1 cellular context compared by ENCODE assay signal in genomic region chr4:1808851-1809753, GRCh38.
TF ChIP-seq lines count a peak whose summit lies in the region.

No MANE protein-coding gene starts in this region.

TF ChIP-seq in HepG2, 621 proteins besides CTCF, POLR2A, EP300 and RAD21 (continued from another document and continues in another):
- TF ChIP-seq ZNF597 (CRISPR knock-in tag; IDR thresholded peaks at IDR 0.05) (no peak), ZFP37 (CRISPR knock-in tag; IDR thresholded peaks at IDR 0.05; ENCODE audit: borderline replicate concordance) (no peak), MATR3 (CRISPR knock-in tag; IDR thresholded peaks at IDR 0.05) (no peak), FOXM1 (CRISPR knock-in tag; IDR thresholded peaks at IDR 0.05) (no peak), GATAD1 (CRISPR knock-in tag; IDR thresholded peaks at IDR 0.05) (no peak), ZNF841 (CRISPR knock-in tag; IDR thresholded peaks at IDR 0.05; ENCODE audit: borderline replicate concordance) (0 out of 2 replicates have a peak, but pooled peaks have one; percentile 22), CCDC6 (CRISPR knock-in tag; IDR thresholded peaks at IDR 0.05) (no peak), ZNF235 (CRISPR knock-in tag; IDR thresholded peaks at IDR 0.05; ENCODE audit: borderline replicate concordance) (no peak), ZNF607 (CRISPR knock-in tag; IDR thresholded peaks at IDR 0.05; ENCODE audit: borderline replicate concordance) (no peak), PTBP1 (IDR thresholded peaks at IDR 0.05; ENCODE audit: low read depth, low read length, poor library complexity, severe bottlenecking) (no peak), TBX2 (CRISPR knock-in tag; IDR thresholded peaks at IDR 0.05; ENCODE audit: borderline replicate concordance) (no peak), ZNF775 (CRISPR knock-in tag; IDR thresholded peaks at IDR 0.05; ENCODE audit: borderline replicate concordance) (no peak), SRSF9 (IDR thresholded peaks at IDR 0.05; ENCODE audit: borderline replicate concordance, insufficient read depth, low read depth, low read length, poor library complexity, severe bottlenecking) (no peak), ZNF619 (CRISPR knock-in tag; IDR thresholded peaks at IDR 0.05) (no peak), SKIL (CRISPR knock-in tag; IDR thresholded peaks at IDR 0.05; ENCODE audit: borderline replicate concordance) (no peak), ZBTB26 (CRISPR knock-in tag; IDR thresholded peaks at IDR 0.05; ENCODE audit: borderline replicate concordance) (no peak), NRL (CRISPR knock-in tag; IDR thresholded peaks at IDR 0.05; ENCODE audit: borderline replicate concordance) (no peak; the same call in 1 of the 2 replicates), ZNF3 (CRISPR knock-in tag; IDR thresholded peaks at IDR 0.05) (no peak), MED8 (CRISPR knock-in tag; IDR thresholded peaks at IDR 0.05; ENCODE audit: insufficient replicate concordance) (no peak), FOXJ3 (CRISPR knock-in tag; IDR thresholded peaks at IDR 0.05; ENCODE audit: borderline replicate concordance) (no peak), SMAD9 (CRISPR knock-in tag; IDR thresholded peaks at IDR 0.05) (no peak), ZNF10 (CRISPR knock-in tag; IDR thresholded peaks at IDR 0.05; ENCODE audit: borderline replicate concordance, low read depth) (no peak), SCMH1 (CRISPR knock-in tag; IDR thresholded peaks at IDR 0.05; ENCODE audit: borderline replicate concordance) (no peak), ZNF891 (CRISPR knock-in tag; IDR thresholded peaks at IDR 0.05) (no peak), SALL1 (CRISPR knock-in tag; IDR thresholded peaks at IDR 0.05) (no peak), SMARCE1 (IDR thresholded peaks at IDR 0.05; ENCODE audit: borderline replicate concordance) (no peak), UBTF (CRISPR knock-in tag; IDR thresholded peaks at IDR 0.05) (no peak), ZNF644 (CRISPR knock-in tag; IDR thresholded peaks at IDR 0.05; ENCODE audit: low read depth) (no peak), CENPBD1 (CRISPR knock-in tag; IDR thresholded peaks at IDR 0.05; ENCODE audit: borderline replicate concordance, low read depth) (no peak; the same call in 1 of the 2 replicates), ZNF720 (CRISPR knock-in tag; IDR thresholded peaks at IDR 0.05) (no peak), RARG (CRISPR knock-in tag; IDR thresholded peaks at IDR 0.05; ENCODE audit: low read depth) (no peak), THAP11 (CRISPR knock-in tag; IDR thresholded peaks at IDR 0.05) (no peak), NR2F2 (IDR thresholded peaks at IDR 0.05; ENCODE audit: borderline replicate concordance, low read depth) (peak; percentile 53; the same call in 1 of the 2 replicates), GABPA (IDR thresholded peaks at IDR 0.05; ENCODE audit: low read depth, low read length) (no peak), GABPA (CRISPR knock-in tag; IDR thresholded peaks at IDR 0.05; ENCODE audit: low read depth) (no peak), ZBTB3 (CRISPR knock-in tag; IDR thresholded peaks at IDR 0.05; ENCODE audit: borderline replicate concordance, low read depth) (no peak), TOE1 (CRISPR knock-in tag; IDR thresholded peaks at IDR 0.05) (no peak), CSRNP1 (CRISPR knock-in tag; IDR thresholded peaks at IDR 0.05) (no peak), HES4 (CRISPR knock-in tag; IDR thresholded peaks at IDR 0.05; ENCODE audit: borderline replicate concordance) (no peak; the same call in 1 of the 2 replicates), RCOR2 (CRISPR knock-in tag; IDR thresholded peaks at IDR 0.05) (no peak), ZFX (CRISPR knock-in tag; IDR thresholded peaks at IDR 0.05; ENCODE audit: low read depth) (no peak), ZNF101 (CRISPR knock-in tag; IDR thresholded peaks at IDR 0.05; ENCODE audit: borderline replicate concordance, low read depth) (no peak), ZNF605 (CRISPR knock-in tag; IDR thresholded peaks at IDR 0.05) (no peak), TCF7 (IDR thresholded peaks at IDR 0.05; ENCODE audit: low read depth) (no peak), DNMT1 (CRISPR knock-in tag; IDR thresholded peaks at IDR 0.05) (no peak), POLR2AphosphoS2 (IDR thresholded peaks at IDR 0.05; ENCODE audit: low read depth, low read length) (no peak; the same call in 1 of the 2 replicates), ZNF780A (CRISPR knock-in tag; IDR thresholded peaks at IDR 0.05) (no peak), NR3C1 (CRISPR knock-in tag; IDR thresholded peaks at IDR 0.05) (no peak), RBM22 (optimal IDR thresholded peaks at IDR 0.05; ENCODE audit: low read length) (peak; percentile 92), ZHX1 (CRISPR knock-in tag; IDR thresholded peaks at IDR 0.05; ENCODE audit: low read depth) (no peak), NFE2L2 (IDR thresholded peaks at IDR 0.05; ENCODE audit: low read length) (no peak), ZC3H13 (CRISPR knock-in tag; IDR thresholded peaks at IDR 0.05) (no peak), BRCA1 (CRISPR knock-in tag; IDR thresholded peaks at IDR 0.05) (no peak), ZNF142 (CRISPR knock-in tag; IDR thresholded peaks at IDR 0.05) (no peak), GLI4 (CRISPR knock-in tag; IDR thresholded peaks at IDR 0.05; ENCODE audit: borderline replicate concordance) (no peak), ZNF879 (CRISPR knock-in tag; IDR thresholded peaks at IDR 0.05) (no peak), ZNF569 (CRISPR knock-in tag; IDR thresholded peaks at IDR 0.05; ENCODE audit: borderline replicate concordance) (no peak)
